8 cellular contexts compared by ENCODE assay signal in genomic region chr13:30408319-30409101, GRCh38. TPM values are rescaled to one million over a fixed set of nuclear protein-coding genes. Genes with fewer than 3 reads are reported as not detected.
DNase-seq lines count a peak whose midpoint lies in the region; ATAC-seq and TF ChIP-seq lines count a peak whose summit lies in the region.

No MANE protein-coding gene starts in this region.

- H3K9me3 ChIP-seq in adrenal gland (replicated peaks in 1 of 3) (no peaks in the 10 kb centered on the region), heart right ventricle (no peaks in the 10 kb centered on the region)

- H3K27ac ChIP-seq in adrenal gland = peak overlapping the region in 4 of 5 donors; percentile 77 to 87 (median 82)
- H3K27ac ChIP-seq in heart right ventricle = peak overlapping the region; percentile 27 to 92 (median 84)

- H3K4me3 ChIP-seq in adrenal gland (peak overlapping the region in 2 of 4 donors; percentile 11 to 18), heart right ventricle (peak overlapping the region in 9 of 10 donors; percentile 23 to 56 (median 48))

- H3K27me3 ChIP-seq in adrenal gland (no peaks in the 10 kb centered on the region), heart right ventricle (no peaks in the 10 kb centered on the region)

- no peaks in the 10 kb centered on the region for H3K36me3 Mint-ChIP-seq in type B pancreatic cell

- TF ChIP-seq CTCF in adrenal gland (IDR thresholded peaks at IDR 0.05) (peak; percentile 63 to 87 (median 80)), heart right ventricle (IDR thresholded peaks at IDR 0.05) (peak; percentile 71 to 83 (median 79)), type B pancreatic cell (conservative IDR thresholded peaks at IDR 0.05) (peak; percentile 80)

- peak; percentile 48 to 89 (median 79) for DNase-seq in C1 segment of cervical spinal cord (lab: John Stamatoyannopoulos, UW)
- DNase-seq in SW 1271 (lab: John Stamatoyannopoulos, UW) = peak; percentile 11 to 62
- DNase-seq in adrenal gland = peak; percentile 96 to 99 (median 97)
- DNase-seq in heart right ventricle = peak; percentile 95 to 97
- DNase-seq in posterior cingulate gyrus = peak; percentile 81 to 98 (median 92)
- peak; percentile 93 for DNase-seq in type B pancreatic cell (ENCODE audit: extremely low spot score, unreplicated experiment)

- peaks cover 8% of the 10 kb centered on the region for H3K27me3 Mint-ChIP-seq in type B pancreatic cell

- WGBS in adrenal gland, 4 donors = 12 to 47% (median 29%) methylated on average over 13 to 51 of the region's 51 CpGs
- 14 to 17% methylated on average over 47 to 51 of the region's 51 CpGs for WGBS in heart right ventricle, 2 donors

- H3K4me3 Mint-ChIP-seq in type B pancreatic cell = peak overlapping the region; percentile 66

- no peak overlapping the region for H3K27ac Mint-ChIP-seq in type B pancreatic cell

- peak in 1 of 2 donors; percentile 64 for TF ChIP-seq POLR2A in adrenal gland (IDR thresholded peaks at IDR 0.05)

- peak; percentile 79 for ATAC-seq in GM19395 (IDR thresholded peaks at IDR 0.05; ENCODE audit: unreplicated experiment)
- ATAC-seq in HG03558 (IDR thresholded peaks at IDR 0.05; ENCODE audit: extremely low read depth, unreplicated experiment) = peak; percentile 75
- ATAC-seq in heart right ventricle = peak; percentile 95 to 98 (median 96)

- intact Hi-C loops in adrenal gland (cut with DNase I) (no loop called here), heart right ventricle (cut with DNase I) (loop anchor here (1.0 to 10.0 kb wide), 12 partner anchors 14 to 394 kb away; partner anchors contain the start of genes HMGB1 (in 3 of the 10), KATNAL1 (in 2 of the 10), USPL1 (in 2 of the 10) and UBE2L5 (in 1 of the 10)), posterior cingulate gyrus (cut with DNase I) (loop anchor here (1.0 kb wide), 1 partner anchor 56 kb away; no protein-coding TSS in a partner anchor)

- H3K4me1 Mint-ChIP-seq in type B pancreatic cell (ENCODE audit: unreplicated experiment) = peaks cover 23% of the 10 kb centered on the region

- H3K36me3 ChIP-seq in adrenal gland (replicated peaks in 1 of 2) (no peaks in the 10 kb centered on the region), heart right ventricle (no peaks in the 10 kb centered on the region)

- no peaks in the 10 kb centered on the region for H3K9me3 Mint-ChIP-seq in type B pancreatic cell

- H3K4me1 ChIP-seq in adrenal gland (replicated peaks in 1 of 2) (peaks cover 4 to 5% of the 10 kb centered on the region in 2 donors), heart right ventricle (peaks cover 0 to 28% (median 11%) of the 10 kb centered on the region in 9 donors)

RNA-seq across cellular contexts. Expression of gene UBE2L5, which starts 13.8 kb away (rescaled TPM):
- total RNA-seq in adrenal gland = under 1 TPM in 1 of 8 donors, not detected in 7; 0.18 TPM
- polyA plus RNA-seq in adrenal gland = under 1 TPM in 2 of 3 donors, not detected in 1; 0.03 to 0.16 TPM
- total RNA-seq in heart right ventricle = under 1 TPM in 1 of 10 donors, not detected in 9; 0.42 TPM
- under 1 TPM in 1 of 2 donors, not detected in 1; 0.04 TPM for polyA plus RNA-seq in heart right ventricle
- total RNA-seq in type B pancreatic cell (ENCODE audit: low replicate concordance) = not detected in 2 replicates

RNA-seq across cellular contexts. Expression of gene HMGB1, which starts 57.2 kb away (rescaled TPM):
- total RNA-seq in adrenal gland = 100 to 1,000 TPM; 106 to 310 (median 207) TPM
- polyA plus RNA-seq in adrenal gland = 100 to 1,000 TPM; 252 to 342 (median 274) TPM
- 100 to 1,000 TPM; 142 to 180 (median 159) TPM for total RNA-seq in heart right ventricle
- polyA plus RNA-seq in heart right ventricle = 100 to 1,000 TPM; 181 to 294 TPM
- total RNA-seq in type B pancreatic cell (ENCODE audit: low replicate concordance) = 312 and 576 TPM in 2 replicates

Comparison
In these comparisons a context has a peak if more than half of its experiments do, and no peak if none do; other contexts are left out.
1. DNase-seq: peak in every context shown above with its lines; median percentile 97 in adrenal gland; 96 in heart right ventricle; 93 in type B pancreatic cell; 92 in posterior cingulate gyrus; 79 in C1 segment of cervical spinal cord; 36 in SW 1271.
2. intact Hi-C loops: an anchor here in heart right ventricle (1.0 to 10.0 kb wide) and posterior cingulate gyrus (1.0 kb wide); none called in adrenal gland.